Comparison of ENCODE assay signal across 8 cellular contexts in the genomic region with DNA sequence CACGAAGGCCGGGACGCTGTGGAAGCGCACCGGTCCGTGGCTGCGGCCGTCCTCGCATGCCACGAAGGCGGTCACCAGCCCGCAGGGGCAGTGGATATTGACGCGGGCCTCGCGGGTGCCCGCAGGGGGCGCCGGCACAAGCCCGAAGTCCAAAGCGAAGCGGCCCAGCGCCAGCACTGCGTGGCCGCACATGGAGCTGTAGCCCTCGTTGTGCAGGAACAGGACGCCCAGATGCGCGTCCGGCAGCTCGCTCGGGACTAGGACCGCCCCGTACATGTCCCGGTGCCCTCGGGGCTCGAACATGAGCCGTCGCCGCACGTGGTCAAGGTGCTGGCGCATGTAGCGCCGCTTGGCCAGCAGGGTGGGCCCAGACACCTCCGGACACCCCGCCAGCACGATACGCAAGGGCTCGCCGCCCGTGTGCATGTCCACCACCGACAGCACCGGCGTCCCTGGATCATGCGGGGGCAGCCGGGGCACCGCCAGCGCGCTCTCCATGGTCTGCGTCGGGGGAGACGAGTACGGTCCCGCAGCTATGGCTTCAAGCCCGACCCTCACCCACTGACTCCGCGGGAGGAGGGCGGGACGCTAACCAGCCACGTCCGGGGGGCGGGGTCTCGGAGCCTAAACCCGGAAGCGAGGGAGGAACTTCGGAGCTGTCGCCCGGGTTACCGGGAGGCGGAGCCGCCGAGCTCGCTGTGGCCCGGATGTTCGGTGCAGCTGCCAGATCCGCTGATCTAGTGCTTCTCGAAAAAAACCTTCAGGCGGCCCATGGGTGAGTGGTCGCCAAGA. TPM values are rescaled to one million over a fixed set of nuclear protein-coding genes. Genes with fewer than 3 reads are reported as not detected.
DNase-seq lines count a peak whose midpoint lies in the region; ATAC-seq and TF ChIP-seq lines count a peak whose summit lies in the region.

A gene with protein sequence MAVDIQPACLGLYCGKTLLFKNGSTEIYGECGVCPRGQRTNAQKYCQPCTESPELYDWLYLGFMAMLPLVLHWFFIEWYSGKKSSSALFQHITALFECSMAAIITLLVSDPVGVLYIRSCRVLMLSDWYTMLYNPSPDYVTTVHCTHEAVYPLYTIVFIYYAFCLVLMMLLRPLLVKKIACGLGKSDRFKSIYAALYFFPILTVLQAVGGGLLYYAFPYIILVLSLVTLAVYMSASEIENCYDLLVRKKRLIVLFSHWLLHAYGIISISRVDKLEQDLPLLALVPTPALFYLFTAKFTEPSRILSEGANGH (plus strand): TSS at position 699 of the 792 bp plus-strand sequence. CDS start 73 bp downstream, at position 772.
L3HYPDH (minus strand) TSS at position 590 of the 792 bp plus-strand sequence; CDS start at position 498, 92 bp downstream.

- H3K36me3 ChIP-seq in uterus, result no peaks in the 10 kb centered on the region

- peak; percentile 51 to 71 (median 63) for TF ChIP-seq CTCF in uterus (IDR thresholded peaks at IDR 0.05)

- DNase-seq in NCI-H187 (lab: John Stamatoyannopoulos, UW) (peak; percentile 88 to 99), T-helper 2 cell (peak; percentile 92 to 97 (median 96)), left ventricle myocardium superior (peak; percentile 99), pulmonary artery endothelial cell (ENCODE audit: low read depth, low spot score) (peak; percentile 79), uterus (peak; percentile 96 to 97)

- no peaks in the 10 kb centered on the region for H3K4me1 ChIP-seq in uterus

- no peaks in the 10 kb centered on the region for H3K27me3 ChIP-seq in uterus

- intact Hi-C loops in left ventricle myocardium superior (cut with micrococcal nuclease) (no loop called here), uterus (cut with DNase I; ENCODE audit: low total_unique reads) (no loop called here)

- peak within 1 kb of the TSS; percentile 90 to 98 for H3K4me3 ChIP-seq in uterus

- peak within 1 kb of the TSS; percentile 91 for H3K27ac ChIP-seq in angular gyrus (ENCODE audit: low read depth, low read length)
- peak within 1 kb of the TSS; percentile 95 to 96 for H3K27ac ChIP-seq in uterus

- peak; percentile 73 to 87 for TF ChIP-seq POLR2A in uterus (IDR thresholded peaks at IDR 0.05)

- peak; percentile 61 for ATAC-seq in GM18499 (IDR thresholded peaks at IDR 0.05; ENCODE audit: insufficient read depth, unreplicated experiment)
- ATAC-seq in HG02943 (IDR thresholded peaks at IDR 0.05; ENCODE audit: low read depth, unreplicated experiment), result peak; percentile 87
- ATAC-seq in left ventricle myocardium superior, result peak; percentile 97

- no peaks in the 10 kb centered on the region for H3K9me3 ChIP-seq in uterus

RNA-seq across cellular contexts. Expression of the first gene that starts in this region (rescaled TPM):
- total RNA-seq in left ventricle myocardium superior, result 27.8 TPM
- 57.6 and 59.3 TPM in 2 replicates for total RNA-seq in pulmonary artery endothelial cell
- 100 to 1,000 TPM in 1 of 4 donors, 10 to 100 TPM in 3; 31.9 to 110 (median 72.5) TPM for total RNA-seq in uterus

RNA-seq across cellular contexts. Expression of gene L3HYPDH, which starts in this region (rescaled TPM):
- total RNA-seq in left ventricle myocardium superior, result 11.3 TPM
- total RNA-seq in pulmonary artery endothelial cell, result 35.5 and 44.6 TPM in 2 replicates
- 10 to 100 TPM; 39.4 to 98.4 (median 71.7) TPM for total RNA-seq in uterus

Comparison
In these comparisons a context has a peak if more than half of its experiments do, and no peak if none do; other contexts are left out.
1. Peak in every context shown above with its lines: DNase-seq, ATAC-seq, H3K4me3 ChIP-seq and H3K27ac ChIP-seq.